ENCODE assay signal across 1 cellular context in genomic region chr17:72476575-72476986, GRCh38.
TF ChIP-seq lines count a peak whose summit lies in the region.

No MANE protein-coding gene starts in this region.

TF ChIP-seq in H1, 55 proteins besides CTCF, POLR2A, EP300 and RAD21 (continued from another document):
- no peak for TF ChIP-seq POU5F1 (IDR thresholded peaks at IDR 0.05; ENCODE audit: low read depth, low read length)
- TF ChIP-seq, protein P1, sequence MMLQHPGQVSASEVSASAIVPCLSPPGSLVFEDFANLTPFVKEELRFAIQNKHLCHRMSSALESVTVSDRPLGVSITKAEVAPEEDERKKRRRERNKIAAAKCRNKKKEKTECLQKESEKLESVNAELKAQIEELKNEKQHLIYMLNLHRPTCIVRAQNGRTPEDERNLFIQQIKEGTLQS (IDR thresholded peaks at IDR 0.05; ENCODE audit: insufficient read depth, low read depth, low read length), result no peak
- TF ChIP-seq CBX8 (IDR thresholded peaks at IDR 0.05; ENCODE audit: borderline replicate concordance, low read depth, low read length), result no peak
- 0 out of 2 replicates have a peak, but pooled peaks have one; percentile 17 for TF ChIP-seq TBP (IDR thresholded peaks at IDR 0.05; ENCODE audit: low read depth, low read length)
- TF ChIP-seq, protein P2, sequence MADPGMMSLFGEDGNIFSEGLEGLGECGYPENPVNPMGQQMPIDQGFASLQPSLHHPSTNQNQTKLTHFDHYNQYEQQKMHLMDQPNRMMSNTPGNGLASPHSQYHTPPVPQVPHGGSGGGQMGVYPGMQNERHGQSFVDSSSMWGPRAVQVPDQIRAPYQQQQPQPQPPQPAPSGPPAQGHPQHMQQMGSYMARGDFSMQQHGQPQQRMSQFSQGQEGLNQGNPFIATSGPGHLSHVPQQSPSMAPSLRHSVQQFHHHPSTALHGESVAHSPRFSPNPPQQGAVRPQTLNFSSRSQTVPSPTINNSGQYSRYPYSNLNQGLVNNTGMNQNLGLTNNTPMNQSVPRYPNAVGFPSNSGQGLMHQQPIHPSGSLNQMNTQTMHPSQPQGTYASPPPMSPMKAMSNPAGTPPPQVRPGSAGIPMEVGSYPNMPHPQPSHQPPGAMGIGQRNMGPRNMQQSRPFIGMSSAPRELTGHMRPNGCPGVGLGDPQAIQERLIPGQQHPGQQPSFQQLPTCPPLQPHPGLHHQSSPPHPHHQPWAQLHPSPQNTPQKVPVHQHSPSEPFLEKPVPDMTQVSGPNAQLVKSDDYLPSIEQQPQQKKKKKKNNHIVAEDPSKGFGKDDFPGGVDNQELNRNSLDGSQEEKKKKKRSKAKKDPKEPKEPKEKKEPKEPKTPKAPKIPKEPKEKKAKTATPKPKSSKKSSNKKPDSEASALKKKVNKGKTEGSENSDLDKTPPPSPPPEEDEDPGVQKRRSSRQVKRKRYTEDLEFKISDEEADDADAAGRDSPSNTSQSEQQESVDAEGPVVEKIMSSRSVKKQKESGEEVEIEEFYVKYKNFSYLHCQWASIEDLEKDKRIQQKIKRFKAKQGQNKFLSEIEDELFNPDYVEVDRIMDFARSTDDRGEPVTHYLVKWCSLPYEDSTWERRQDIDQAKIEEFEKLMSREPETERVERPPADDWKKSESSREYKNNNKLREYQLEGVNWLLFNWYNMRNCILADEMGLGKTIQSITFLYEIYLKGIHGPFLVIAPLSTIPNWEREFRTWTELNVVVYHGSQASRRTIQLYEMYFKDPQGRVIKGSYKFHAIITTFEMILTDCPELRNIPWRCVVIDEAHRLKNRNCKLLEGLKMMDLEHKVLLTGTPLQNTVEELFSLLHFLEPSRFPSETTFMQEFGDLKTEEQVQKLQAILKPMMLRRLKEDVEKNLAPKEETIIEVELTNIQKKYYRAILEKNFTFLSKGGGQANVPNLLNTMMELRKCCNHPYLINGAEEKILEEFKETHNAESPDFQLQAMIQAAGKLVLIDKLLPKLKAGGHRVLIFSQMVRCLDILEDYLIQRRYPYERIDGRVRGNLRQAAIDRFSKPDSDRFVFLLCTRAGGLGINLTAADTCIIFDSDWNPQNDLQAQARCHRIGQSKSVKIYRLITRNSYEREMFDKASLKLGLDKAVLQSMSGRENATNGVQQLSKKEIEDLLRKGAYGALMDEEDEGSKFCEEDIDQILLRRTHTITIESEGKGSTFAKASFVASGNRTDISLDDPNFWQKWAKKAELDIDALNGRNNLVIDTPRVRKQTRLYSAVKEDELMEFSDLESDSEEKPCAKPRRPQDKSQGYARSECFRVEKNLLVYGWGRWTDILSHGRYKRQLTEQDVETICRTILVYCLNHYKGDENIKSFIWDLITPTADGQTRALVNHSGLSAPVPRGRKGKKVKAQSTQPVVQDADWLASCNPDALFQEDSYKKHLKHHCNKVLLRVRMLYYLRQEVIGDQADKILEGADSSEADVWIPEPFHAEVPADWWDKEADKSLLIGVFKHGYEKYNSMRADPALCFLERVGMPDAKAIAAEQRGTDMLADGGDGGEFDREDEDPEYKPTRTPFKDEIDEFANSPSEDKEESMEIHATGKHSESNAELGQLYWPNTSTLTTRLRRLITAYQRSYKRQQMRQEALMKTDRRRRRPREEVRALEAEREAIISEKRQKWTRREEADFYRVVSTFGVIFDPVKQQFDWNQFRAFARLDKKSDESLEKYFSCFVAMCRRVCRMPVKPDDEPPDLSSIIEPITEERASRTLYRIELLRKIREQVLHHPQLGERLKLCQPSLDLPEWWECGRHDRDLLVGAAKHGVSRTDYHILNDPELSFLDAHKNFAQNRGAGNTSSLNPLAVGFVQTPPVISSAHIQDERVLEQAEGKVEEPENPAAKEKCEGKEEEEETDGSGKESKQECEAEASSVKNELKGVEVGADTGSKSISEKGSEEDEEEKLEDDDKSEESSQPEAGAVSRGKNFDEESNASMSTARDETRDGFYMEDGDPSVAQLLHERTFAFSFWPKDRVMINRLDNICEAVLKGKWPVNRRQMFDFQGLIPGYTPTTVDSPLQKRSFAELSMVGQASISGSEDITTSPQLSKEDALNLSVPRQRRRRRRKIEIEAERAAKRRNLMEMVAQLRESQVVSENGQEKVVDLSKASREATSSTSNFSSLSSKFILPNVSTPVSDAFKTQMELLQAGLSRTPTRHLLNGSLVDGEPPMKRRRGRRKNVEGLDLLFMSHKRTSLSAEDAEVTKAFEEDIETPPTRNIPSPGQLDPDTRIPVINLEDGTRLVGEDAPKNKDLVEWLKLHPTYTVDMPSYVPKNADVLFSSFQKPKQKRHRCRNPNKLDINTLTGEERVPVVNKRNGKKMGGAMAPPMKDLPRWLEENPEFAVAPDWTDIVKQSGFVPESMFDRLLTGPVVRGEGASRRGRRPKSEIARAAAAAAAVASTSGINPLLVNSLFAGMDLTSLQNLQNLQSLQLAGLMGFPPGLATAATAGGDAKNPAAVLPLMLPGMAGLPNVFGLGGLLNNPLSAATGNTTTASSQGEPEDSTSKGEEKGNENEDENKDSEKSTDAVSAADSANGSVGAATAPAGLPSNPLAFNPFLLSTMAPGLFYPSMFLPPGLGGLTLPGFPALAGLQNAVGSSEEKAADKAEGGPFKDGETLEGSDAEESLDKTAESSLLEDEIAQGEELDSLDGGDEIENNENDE (IDR thresholded peaks at IDR 0.05; ENCODE audit: insufficient replicate concordance, low read length), result peak; percentile 72
- TF ChIP-seq EGR1 (IDR thresholded peaks at IDR 0.05; ENCODE audit: borderline replicate concordance, low read depth, low read length), result 0 out of 2 replicates have a peak, but pooled peaks have one; percentile 8
- TF ChIP-seq ASH2L (IDR thresholded peaks at IDR 0.05; ENCODE audit: low read length), result peak; percentile 82
- TF ChIP-seq CHD2 (IDR thresholded peaks at IDR 0.05; ENCODE audit: low read length), result peak; percentile 25; the same call in 1 of the 2 replicates
- TF ChIP-seq TAF7 (optimal IDR thresholded peaks at IDR 0.05; ENCODE audit: borderline replicate concordance, low read depth, low read length), result no peak
- no peak for TF ChIP-seq GTF2F1 (IDR thresholded peaks at IDR 0.05; ENCODE audit: borderline replicate concordance, low read depth, low read length)
TF ChIP-seq in H1: peak in this region for 13.
